Comparison of ENCODE assay signal across 8 cellular contexts in genomic region chr18:23133860-23134779, GRCh38. TPM values are rescaled to one million over a fixed set of nuclear protein-coding genes. Genes with fewer than 3 reads are reported as not detected.
DNase-seq lines count a peak whose midpoint lies in the region; ATAC-seq and TF ChIP-seq lines count a peak whose summit lies in the region.

No MANE protein-coding gene starts in this region.

- H3K36me3 Mint-ChIP-seq in activated CD4-positive, alpha-beta memory T cell treated with anti-CD3 and anti-CD28 coated beads for 36 hours = peaks cover 2% of the 10 kb centered on the region
- peaks cover 4% of the 10 kb centered on the region for H3K36me3 Mint-ChIP-seq in glutamatergic neuron (ENCODE audit: unreplicated experiment)

- intact Hi-C loops in activated CD4-positive, alpha-beta memory T cell treated with anti-CD3 and anti-CD28 coated beads for 36 hours (cut with micrococcal nuclease) = loop anchor here (1.0 to 5.0 kb wide), 5 partner anchors 97 to 368 kb away; partner anchors contain the start of genes RBBP8, RIOK3 and RMC1

- peak overlapping the region; percentile 64 for H3K4me3 Mint-ChIP-seq in activated CD4-positive, alpha-beta memory T cell treated with anti-CD3 and anti-CD28 coated beads for 36 hours
- H3K4me3 Mint-ChIP-seq in glutamatergic neuron (ENCODE audit: unreplicated experiment) = peak overlapping the region; percentile 89

- H3K4me3 ChIP-seq in GM12875 (ENCODE audit: low read depth, low read length) (peak overlapping the region; percentile 83), skin epidermis (peak overlapping the region in 5 of 7 experiments; percentile 39 to 69 (median 59))

- H3K27ac ChIP-seq in skin epidermis = peak overlapping the region in 11 of 21 experiments; percentile 7 to 91 (median 65)

- peaks cover 40% of the 10 kb centered on the region for H3K27me3 Mint-ChIP-seq in activated CD4-positive, alpha-beta memory T cell treated with anti-CD3 and anti-CD28 coated beads for 36 hours
- peaks cover 18% of the 10 kb centered on the region for H3K27me3 Mint-ChIP-seq in glutamatergic neuron (ENCODE audit: unreplicated experiment)

- CTCF ChIA-PET in activated CD4-positive, alpha-beta memory T cell treated with anti-CD3 and anti-CD28 coated beads for 36 hours (lab: Charles Lee) = interaction anchor here (0.6 to 8.8 kb wide), 4 partner anchors 227 to 335 kb away, joined by 3 to 126 read pairs (median 10); no protein-coding TSS in a partner anchor

- peak; percentile 80 for DNase-seq in NCI-H2029 (lab: John Stamatoyannopoulos, UW)
- DNase-seq in activated CD4-positive, alpha-beta memory T cell treated with anti-CD3 and anti-CD28 coated beads for 36 hours = peak; percentile 54
- DNase-seq in glutamatergic neuron = no peak
- DNase-seq in CD1c-positive myeloid dendritic cell (ENCODE audit: extremely low spot score) = no peak
- no peak for DNase-seq in RKO (ENCODE audit: low spot score)

- peak; percentile 26 for ATAC-seq in HG02588 (IDR thresholded peaks at IDR 0.05; ENCODE audit: unreplicated experiment)

- peaks cover 14% of the 10 kb centered on the region for H3K4me1 Mint-ChIP-seq in activated CD4-positive, alpha-beta memory T cell treated with anti-CD3 and anti-CD28 coated beads for 36 hours (ENCODE audit: low read depth)
- H3K4me1 Mint-ChIP-seq in glutamatergic neuron (ENCODE audit: low read depth, unreplicated experiment) = peaks cover 15% of the 10 kb centered on the region

- no peak overlapping the region for H3K27ac Mint-ChIP-seq in activated CD4-positive, alpha-beta memory T cell treated with anti-CD3 and anti-CD28 coated beads for 36 hours
- peak overlapping the region; percentile 44 for H3K27ac Mint-ChIP-seq in glutamatergic neuron (ENCODE audit: unreplicated experiment)

- POLR2A ChIA-PET in activated CD4-positive, alpha-beta memory T cell treated with anti-CD3 and anti-CD28 coated beads for 36 hours (lab: Charles Lee) = no interaction called here

- H3K9me3 Mint-ChIP-seq in activated CD4-positive, alpha-beta memory T cell treated with anti-CD3 and anti-CD28 coated beads for 36 hours = no peaks in the 10 kb centered on the region
- H3K9me3 Mint-ChIP-seq in glutamatergic neuron (ENCODE audit: unreplicated experiment) = peaks cover 9% of the 10 kb centered on the region

- TF ChIP-seq CTCF in GM12875 (IDR thresholded peaks at IDR 0.05; ENCODE audit: borderline replicate concordance, insufficient read depth, low read depth, low read length) = no peak
- TF ChIP-seq CTCF in glutamatergic neuron (IDR thresholded peaks at IDR 0.05; ENCODE audit: partially characterized antibody, unreplicated experiment) = no peak

RNA-seq across cellular contexts. Expression of gene CABLES1, which starts 1.2 kb away (rescaled TPM):
- total RNA-seq in activated CD4-positive, alpha-beta memory T cell treated with anti-CD3 and anti-CD28 coated beads for 36 hours = 1 to 10 TPM; 1.2 to 2.2 TPM
- total RNA-seq in glutamatergic neuron (ENCODE audit: unreplicated experiment) = 3.1 TPM

Comparison
In these comparisons a context has a peak if more than half of its experiments do, and no peak if none do; other contexts are left out.
1. DNase-seq: peak in NCI-H2029 (single experiment) and activated CD4-positive, alpha-beta memory T cell treated with anti-CD3 and anti-CD28 coated beads for 36 hours (single experiment); none in glutamatergic neuron (single experiment), CD1c-positive myeloid dendritic cell (single experiment) and RKO (single experiment).